Comparison of ENCODE assay signal across 12 cellular contexts in genomic region chr3:17055374-17056276, GRCh38.
DNase-seq lines count a peak whose midpoint lies in the region; ATAC-seq and TF ChIP-seq lines count a peak whose summit lies in the region.
"Had no signal": no experiment of that assay in that cellular context is flagged by ENCODE, and none has a peak within 500 bp of the region (broad histone marks: within the 10 kb centered on the region; RNA-seq: fewer than 3 reads in every experiment).

No MANE protein-coding gene starts in this region.

- DNase-seq in AG10803 (ENCODE audit: low read depth): peak; percentile 93
- peak; percentile 94 for DNase-seq in fibroblast of mammary gland (ENCODE audit: low read depth)
- no peak for DNase-seq in SHP77 (lab: John Stamatoyannopoulos, UW)
- DNase-seq in NOMO-1 treated with dmso at 0.1 percent for 144 hours (lab: John Stamatoyannopoulos, UW; ENCODE audit: unreplicated experiment): no peak
- DNase-seq in pons (ENCODE audit: low spot score): no peak
- DNase-seq in effector memory CD4-positive, alpha-beta T cell: no peak
- DNase-seq: activated T-cell treated with anti-CD3 and anti-CD28 coated beads, Interleukin-2, amount 50 U/mL, for 4 hours; naive thymus-derived CD4-positive, alpha-beta T cell; NCI-H1092 treated with DMSO at 0.1 percent for 48 hours had no signal

- H3K36me3 ChIP-seq in effector memory CD4-positive, alpha-beta T cell (ENCODE audit: control insufficient read depth, insufficient read depth, low read length): peaks cover 10% of the 10 kb centered on the region

- H3K4me1 ChIP-seq in effector memory CD4-positive, alpha-beta T cell (ENCODE audit: control insufficient read depth, insufficient read depth, low read length, poor library complexity, severe bottlenecking): peaks cover 4% of the 10 kb centered on the region

- H3K27me3 ChIP-seq in effector memory CD4-positive, alpha-beta T cell (replicated peaks; ENCODE audit: control insufficient read depth, insufficient read depth, low read length, poor library complexity, severe bottlenecking): no peaks in the 10 kb centered on the region

- H3K9me3 ChIP-seq in effector memory CD4-positive, alpha-beta T cell (ENCODE audit: control insufficient read depth, low read length): no peaks in the 10 kb centered on the region

- H3K4me3 ChIP-seq in AG10803 (ENCODE audit: low read length): no peak overlapping the region
- H3K4me3 ChIP-seq in fibroblast of mammary gland (ENCODE audit: control insufficient read depth, low read depth, low read length): no peak overlapping the region
- no peak overlapping the region for H3K4me3 ChIP-seq in effector memory CD4-positive, alpha-beta T cell (ENCODE audit: insufficient read depth, low read depth, low read length, poor library complexity, severe bottlenecking)

- peak; percentile 74 for ATAC-seq in GM19035 (IDR thresholded peaks at IDR 0.05; ENCODE audit: unreplicated experiment)
- peak; percentile 61 for ATAC-seq in HG03280 (IDR thresholded peaks at IDR 0.05; ENCODE audit: unreplicated experiment)
- ATAC-seq: esophagus mucosa; naive thymus-derived CD4-positive, alpha-beta T cell had no signal

- TF ChIP-seq CTCF in AG10803 (conservative IDR thresholded peaks at IDR 0.05; ENCODE audit: low read length) (no peak), fibroblast of mammary gland (conservative IDR thresholded peaks at IDR 0.05; ENCODE audit: control insufficient read depth, insufficient read depth, low read depth, low read length) (no peak)

- H3K27ac ChIP-seq in effector memory CD4-positive, alpha-beta T cell (ENCODE audit: insufficient read depth, low read length, poor library complexity, severe bottlenecking): no peak overlapping the region

Comparison
In these comparisons a context has a peak if more than half of its experiments do, and no peak if none do; other contexts are left out.
1. DNase-seq: peak in AG10803 (single experiment) and fibroblast of mammary gland (single experiment); none in SHP77 (0 of 2), NOMO-1 treated with dmso at 0.1 percent for 144 hours (single experiment), pons (single experiment) and effector memory CD4-positive, alpha-beta T cell (0 of 3).